ENCODE assay signal across 30 cellular contexts in genomic region chr21:37845535-37845934, GRCh38.
DNase-seq lines count a peak whose midpoint lies in the region; ATAC-seq and TF ChIP-seq lines count a peak whose summit lies in the region.
"Had no signal": no experiment of that assay in that cellular context is flagged by ENCODE, and none has a peak within 500 bp of the region (broad histone marks: within the 10 kb centered on the region; RNA-seq: fewer than 3 reads in every experiment).

No MANE protein-coding gene starts in this region.

- no peak for TF ChIP-seq CTCF in upper lobe of right lung (IDR thresholded peaks at IDR 0.05)
- no peak for TF ChIP-seq CTCF in esophagus squamous epithelium (IDR thresholded peaks at IDR 0.05)

- DNase-seq in NCI-H2171 treated with DMSO at 0.1 percent for 48 hours (lab: John Stamatoyannopoulos, UW), result peak; percentile 52
- no peak for DNase-seq in NCI-H2171 (lab: John Stamatoyannopoulos, UW)
- DNase-seq in NCI-H748 (lab: John Stamatoyannopoulos, UW; ENCODE audit: unreplicated experiment), result peak; percentile 83
- DNase-seq in left lobe of liver (ENCODE audit: low spot score), result peak; percentile 65
- DNase-seq in upper lobe of right lung, result no peak
- no peak for DNase-seq in sciatic nerve (ENCODE audit: low spot score)
- DNase-seq in esophagus squamous epithelium (lab: John Stamatoyannopoulos, UW), result no peak
- no peak for DNase-seq in D341Med (ENCODE audit: low spot score)
- DNase-seq: activated CD4-positive, alpha-beta T cell treated with anti-CD3 and anti-CD28 coated beads, Interleukin-2, amount 10 ng/mL, durations not matched to agents 7 days and 5 days; activated gamma-delta T cell; activated naive CD8-positive, alpha-beta T cell treated with anti-CD3 and anti-CD28 coated beads, Interleukin-2, amount 10 ng/mL, durations not matched to agents 7 days and 5 days; activated T-cell treated with anti-CD3 and anti-CD28 coated beads, Interleukin-2, amount 50 U/mL, for 24 hours; CD8-positive, alpha-beta memory T cell; DMS79 treated with DMSO at 0.1 percent for 48 hours; foreskin keratinocyte; H9; hippocampal formation; naive thymus-derived CD8-positive, alpha-beta T cell; NCI-H187 treated with DMSO at 0.1 percent for 48 hours; NCI-H510A; occipital lobe; Peyer's patch; SW 1271; T1000 had no signal

- no peaks in the 10 kb centered on the region for H3K9me3 ChIP-seq in upper lobe of right lung
- H3K9me3 ChIP-seq in esophagus squamous epithelium, result no peaks in the 10 kb centered on the region
- H3K9me3 ChIP-seq: ascending aorta, Peyer's patch had no signal

- H3K4me1 ChIP-seq in upper lobe of right lung (peaks cover 4% of the 10 kb centered on the region), esophagus squamous epithelium (no peaks in the 10 kb centered on the region)
- H3K4me1 ChIP-seq: ascending aorta, Peyer's patch, tibial nerve had no signal

- ATAC-seq in left lobe of liver (peak; percentile 84), upper lobe of right lung (peak; percentile 60), sciatic nerve (no peak)
- ATAC-seq: foreskin keratinocyte; naive thymus-derived CD8-positive, alpha-beta T cell; WTC11 had no signal

- WGBS in esophagus squamous epithelium, 2 donors, result 22 to 34% methylated on average over 3 of the region's 3 CpGs

- H3K36me3 ChIP-seq in upper lobe of right lung (no peaks in the 10 kb centered on the region), esophagus squamous epithelium (no peaks in the 10 kb centered on the region)
- H3K36me3 ChIP-seq: ascending aorta, Peyer's patch, tibial nerve had no signal

- TF ChIP-seq POLR2A in esophagus squamous epithelium (IDR thresholded peaks at IDR 0.05), result no peak

- no peak overlapping the region for H3K4me3 ChIP-seq in upper lobe of right lung
- no peak overlapping the region for H3K4me3 ChIP-seq in esophagus squamous epithelium
- H3K4me3 ChIP-seq: ascending aorta, coronary artery, Peyer's patch, smooth muscle cell, tibial nerve had no signal

- H3K27me3 ChIP-seq in upper lobe of right lung (no peaks in the 10 kb centered on the region), esophagus squamous epithelium (peaks cover 0 to 24% (median 0%) of the 10 kb centered on the region in 4 donors)
- H3K27me3 ChIP-seq: ascending aorta, foreskin keratinocyte, Peyer's patch, tibial nerve had no signal

- intact Hi-C loops in upper lobe of right lung (cut with DNase I), result no loop called here
- intact Hi-C loops in sciatic nerve (cut with DNase I), result no loop called here
- intact Hi-C loops in esophagus squamous epithelium (cut with DNase I), result no loop called here

- H3K27ac ChIP-seq in upper lobe of right lung (no peak overlapping the region), esophagus squamous epithelium (no peak overlapping the region)
- H3K27ac ChIP-seq: ascending aorta, coronary artery, foreskin keratinocyte, KMS-11, Peyer's patch, tibial nerve had no signal

Comparison
In these comparisons a context has a peak if more than half of its experiments do, and no peak if none do; other contexts are left out.
1. DNase-seq: peak in NCI-H2171 treated with DMSO at 0.1 percent for 48 hours (single experiment), NCI-H748 (single experiment) and left lobe of liver (single experiment); none in NCI-H2171 (single experiment), upper lobe of right lung (single experiment), sciatic nerve (single experiment), esophagus squamous epithelium (single experiment) and D341Med (single experiment).